8 cellular contexts compared by ENCODE assay signal in genomic region chr1:28517649-28517999, GRCh38. TPM values are rescaled to one million over a fixed set of nuclear protein-coding genes. Genes with fewer than 3 reads are reported as not detected.
DNase-seq lines count a peak whose midpoint lies in the region; ATAC-seq and TF ChIP-seq lines count a peak whose summit lies in the region.

No MANE protein-coding gene starts in this region.

- WGBS in aorta, 2 donors: 6 to 7% methylated on average over 7 of the region's 7 CpGs

- no peaks in the 10 kb centered on the region for H3K27me3 ChIP-seq in MG63
- H3K27me3 ChIP-seq in breast epithelium: no peaks in the 10 kb centered on the region
- no peaks in the 10 kb centered on the region for H3K27me3 ChIP-seq in mucosa of rectum (ENCODE audit: control insufficient read depth in 2 of 2, insufficient read depth in 2 of 2, low read length in 2 of 2)
- no peaks in the 10 kb centered on the region for H3K27me3 ChIP-seq in aorta (ENCODE audit: control insufficient read depth in 1 of 2, insufficient read depth in 2 of 2, low read length in 1 of 2)

- peaks cover 34% of the 10 kb centered on the region for H3K4me1 Mint-ChIP-seq in activated naive CD4-positive, alpha-beta T cell treated with anti-CD3 and anti-CD28 coated beads, Interleukin-2, amount 50 U/mL, for 24 hours

- no peak for ATAC-seq in aorta (ENCODE audit: low FRiP score)

- H3K4me1 ChIP-seq in breast epithelium (peaks cover 3 to 8% of the 10 kb centered on the region in 2 donors), mucosa of rectum (ENCODE audit: control insufficient read depth in 2 of 2, insufficient read depth in 2 of 2, low read length in 2 of 2) (peaks cover 9 to 15% of the 10 kb centered on the region in 2 donors), aorta (ENCODE audit: control insufficient read depth in 1 of 2, insufficient read depth in 2 of 2, low read length in 2 of 2) (no peaks in the 10 kb centered on the region)

- H3K27me3 Mint-ChIP-seq in activated naive CD4-positive, alpha-beta T cell treated with anti-CD3 and anti-CD28 coated beads, Interleukin-2, amount 50 U/mL, for 24 hours: no peaks in the 10 kb centered on the region

- intact Hi-C loops in breast epithelium (cut with DNase I; ENCODE audit: low total_unique reads) (no loop called here), aorta (cut with DNase I) (loop anchor here (5.0 to 10.0 kb wide), 2 partner anchors 360 to 367 kb away; no protein-coding TSS in a partner anchor)

- peaks cover 7% of the 10 kb centered on the region for H3K36me3 Mint-ChIP-seq in activated naive CD4-positive, alpha-beta T cell treated with anti-CD3 and anti-CD28 coated beads, Interleukin-2, amount 50 U/mL, for 24 hours

- peak overlapping the region; percentile 89 for H3K4me3 Mint-ChIP-seq in activated naive CD4-positive, alpha-beta T cell treated with anti-CD3 and anti-CD28 coated beads, Interleukin-2, amount 50 U/mL, for 24 hours

- H3K9me3 Mint-ChIP-seq in activated naive CD4-positive, alpha-beta T cell treated with anti-CD3 and anti-CD28 coated beads, Interleukin-2, amount 50 U/mL, for 24 hours: no peaks in the 10 kb centered on the region

- H3K27ac Mint-ChIP-seq in activated naive CD4-positive, alpha-beta T cell treated with anti-CD3 and anti-CD28 coated beads, Interleukin-2, amount 50 U/mL, for 24 hours: peak overlapping the region; percentile 95

- TF ChIP-seq CTCF in breast epithelium (IDR thresholded peaks at IDR 0.05): no peak

- TF ChIP-seq POLR2A in breast epithelium (IDR thresholded peaks at IDR 0.05): no peak

- peak overlapping the region; percentile 67 to 88 for H3K27ac ChIP-seq in breast epithelium
- H3K27ac ChIP-seq in mucosa of rectum (ENCODE audit: low read depth in 2 of 2, low read length in 2 of 2): no peak overlapping the region
- no peak overlapping the region for H3K27ac ChIP-seq in aorta (ENCODE audit: low read depth in 1 of 2, low read length in 2 of 2)

- DNase-seq in activated naive CD4-positive, alpha-beta T cell treated with anti-CD3 and anti-CD28 coated beads, Interleukin-2, amount 50 U/mL, for 16 hours: no peak
- DNase-seq in MG63 (no peak), breast epithelium (ENCODE audit: low spot score in 2 of 2) (no peak), aorta (no peak), cerebellar nuclear complex (lab: John Stamatoyannopoulos, UW) (no peak), SHP77 (lab: John Stamatoyannopoulos, UW) (no peak)

- H3K9me3 ChIP-seq in MG63 (no peaks in the 10 kb centered on the region), breast epithelium (no peaks in the 10 kb centered on the region), mucosa of rectum (ENCODE audit: control insufficient read depth in 2 of 2, low read length in 2 of 2) (no peaks in the 10 kb centered on the region), aorta (ENCODE audit: control insufficient read depth, low read length) (no peaks in the 10 kb centered on the region)

- peaks cover 31% of the 10 kb centered on the region for H3K36me3 ChIP-seq in MG63
- no peaks in the 10 kb centered on the region for H3K36me3 ChIP-seq in breast epithelium
- H3K36me3 ChIP-seq in mucosa of rectum (ENCODE audit: control insufficient read depth in 2 of 2, insufficient read depth in 2 of 2, low read length in 2 of 2): peaks cover under 1 to 5% of the 10 kb centered on the region in 2 donors
- peaks cover 0 to 3% of the 10 kb centered on the region in 2 donors for H3K36me3 ChIP-seq in aorta (ENCODE audit: control insufficient read depth in 1 of 2, insufficient read depth in 2 of 2, low read length in 1 of 2)

- peak overlapping the region; percentile 74 for H3K4me3 ChIP-seq in MG63
- H3K4me3 ChIP-seq in breast epithelium: peak overlapping the region; percentile 56 to 75 (median 67)
- H3K4me3 ChIP-seq in mucosa of rectum (ENCODE audit: low read length in 2 of 2): peak overlapping the region; percentile 62 to 85
- peak overlapping the region in 1 of 2 donors; percentile 38 for H3K4me3 ChIP-seq in aorta (ENCODE audit: low read length in 2 of 2)

- peak overlapping the region in 1 of 2 donors; percentile 70 for H3K9ac ChIP-seq in mucosa of rectum (ENCODE audit: low read depth in 1 of 2, low read length in 2 of 2)

RNA-seq across cellular contexts. Expression of gene RCC1, which starts 11.8 kb away (rescaled TPM):
- 116 and 153 TPM in 2 replicates for total RNA-seq in MG63 (2014; rRNA removed; shearing (Covaris generic); ENCODE audit: low replicate concordance)
- total RNA-seq in breast epithelium: 10 to 100 TPM; 15.7 to 44.9 (median 40.1) TPM
- total RNA-seq in aorta: 10 to 100 TPM in 1 of 2 donors, 1 to 10 TPM in 1; 9.0 to 10.0 TPM
- 10 to 100 TPM in 1 of 2 donors, 1 to 10 TPM in 1; 9.0 to 17.0 TPM for polyA plus RNA-seq in aorta

RNA-seq across cellular contexts. Expression of gene TRNAU1AP, which starts 35.3 kb away (rescaled TPM):
- 9.7 and 11.2 TPM in 2 replicates for total RNA-seq in MG63 (2014; rRNA removed; shearing (Covaris generic); ENCODE audit: low replicate concordance)
- total RNA-seq in breast epithelium: 10 to 100 TPM; 22.0 to 27.8 (median 27.1) TPM
- total RNA-seq in aorta: 10 to 100 TPM; 19.8 to 30.9 TPM
- 10 to 100 TPM; 34.9 to 39.2 TPM for polyA plus RNA-seq in aorta

Comparison
In these comparisons a context has a peak if more than half of its experiments do, and no peak if none do; other contexts are left out.
1. H3K27ac ChIP-seq: peak in breast epithelium (2 of 2); none in mucosa of rectum (0 of 2) and aorta (0 of 2).